10 cellular contexts compared by ENCODE assay signal in genomic region chr1:152495066-152495675, GRCh38. TPM values are rescaled to one million over a fixed set of nuclear protein-coding genes. Genes with fewer than 3 reads are reported as not detected.
DNase-seq lines count a peak whose midpoint lies in the region; ATAC-seq and TF ChIP-seq lines count a peak whose summit lies in the region.
"Had no signal": no experiment of that assay in that cellular context is flagged by ENCODE, and none has a peak within 500 bp of the region (broad histone marks: within the 10 kb centered on the region; RNA-seq: fewer than 3 reads in every experiment).

No MANE protein-coding gene starts in this region.

- WGBS in lung, 2 donors = 28 to 54% methylated on average over 4 of the region's 4 CpGs

- intact Hi-C loops in activated CD4-positive, alpha-beta T cell treated with anti-CD3 and anti-CD28 coated beads for 36 hours (cut with DNase I, micrococcal nuclease) = loop anchor here in 1 of 2 experiments (1.0 kb wide), 1 partner anchor 38 kb away; no protein-coding TSS in a partner anchor

- peak; percentile 71 for DNase-seq in activated CD4-positive, alpha-beta T cell treated with anti-CD3 and anti-CD28 coated beads for 36 hours
- no peak for DNase-seq in activated CD4-positive, alpha-beta T cell treated with anti-CD3 and anti-CD28 coated beads, Interleukin-2, amount 50 U/mL, for 4 hours
- DNase-seq in HuH-7 (ENCODE audit: low spot score) = peak; percentile 21
- DNase-seq in UCSD-AML1 (lab: John Stamatoyannopoulos, UW; ENCODE audit: unreplicated experiment) = peak; percentile 23
- no peak for DNase-seq in lung (ENCODE audit: low spot score)

- H3K9me3 Mint-ChIP-seq in activated CD4-positive, alpha-beta T cell treated with anti-CD3 and anti-CD28 coated beads for 36 hours (ENCODE audit: low read depth) = no peaks in the 10 kb centered on the region

- POLR2A ChIA-PET in activated CD4-positive, alpha-beta T cell treated with anti-CD3 and anti-CD28 coated beads for 36 hours (lab: Charles Lee) = no interaction called here

- ATAC-seq in activated CD4-positive, alpha-beta T cell treated with anti-CD3 and anti-CD28 coated beads for 36 hours = peak; percentile 53
- ATAC-seq in lung (ENCODE audit: insufficient read depth, low FRiP score) (no peak), GM21526 (IDR thresholded peaks at IDR 0.05; ENCODE audit: low FRiP score, unreplicated experiment) (no peak), HG02852 (IDR thresholded peaks at IDR 0.05; ENCODE audit: unreplicated experiment) (no peak), GM19452 (IDR thresholded peaks at IDR 0.05; ENCODE audit: unreplicated experiment) (no peak)

- H3K36me3 Mint-ChIP-seq in activated CD4-positive, alpha-beta T cell treated with anti-CD3 and anti-CD28 coated beads for 36 hours (ENCODE audit: low read depth) = no peaks in the 10 kb centered on the region

- H3K27me3 Mint-ChIP-seq in activated CD4-positive, alpha-beta T cell treated with anti-CD3 and anti-CD28 coated beads for 36 hours = peaks cover 10% of the 10 kb centered on the region

- TF ChIP-seq CTCF in lung (IDR thresholded peaks at IDR 0.05; ENCODE audit: control extremely low read depth, extremely low read depth) = peak; percentile 10

- CTCF ChIA-PET in activated CD4-positive, alpha-beta T cell treated with anti-CD3 and anti-CD28 coated beads for 36 hours (lab: Charles Lee) = interaction anchor here (1.4 to 1.6 kb wide), 3 partner anchors 25 to 42 kb away, joined by 3 read pairs; no protein-coding TSS in a partner anchor

- H3K4me3 ChIP-seq in lung = no peak overlapping the region
- H3K4me3 ChIP-seq: tibial nerve had no signal

- no peaks in the 10 kb centered on the region for H3K4me1 ChIP-seq in lung (ENCODE audit: control insufficient read depth in 2 of 2, insufficient read depth in 2 of 2, low read length in 2 of 2)
- H3K4me1 ChIP-seq: tibial nerve had no signal

- no peak overlapping the region for H3K4me3 Mint-ChIP-seq in activated CD4-positive, alpha-beta T cell treated with anti-CD3 and anti-CD28 coated beads for 36 hours

- no peaks in the 10 kb centered on the region for H3K36me3 ChIP-seq in lung (ENCODE audit: control insufficient read depth in 2 of 2, insufficient read depth in 2 of 2, low read length in 2 of 2)
- H3K36me3 ChIP-seq: tibial nerve had no signal

- no peak overlapping the region for H3K27ac Mint-ChIP-seq in activated CD4-positive, alpha-beta T cell treated with anti-CD3 and anti-CD28 coated beads for 36 hours

- H3K9me3 ChIP-seq in lung (ENCODE audit: control insufficient read depth in 2 of 2, insufficient read depth in 1 of 2, low read length in 1 of 2) = peaks cover 0 to 2% of the 10 kb centered on the region in 2 donors
- H3K9me3 ChIP-seq: tibial nerve had no signal

- H3K27me3 ChIP-seq in lung (ENCODE audit: control insufficient read depth, insufficient read depth) = no peaks in the 10 kb centered on the region
- H3K27me3 ChIP-seq: tibial nerve had no signal

- H3K4me1 Mint-ChIP-seq in activated CD4-positive, alpha-beta T cell treated with anti-CD3 and anti-CD28 coated beads for 36 hours = no peaks in the 10 kb centered on the region

- no peak overlapping the region for H3K27ac ChIP-seq in lung (ENCODE audit: low read depth in 1 of 2, low read length in 1 of 2)
- H3K27ac ChIP-seq: tibial nerve had no signal

RNA-seq across cellular contexts. Expression of gene LCE5A, which starts 15.4 kb away (rescaled TPM):
- not detected for total RNA-seq in activated CD4-positive, alpha-beta T cell treated with anti-CD3 and anti-CD28 coated beads for 36 hours
- total RNA-seq in lung = not detected
- polyA plus RNA-seq in lung = under 1 TPM in 1 of 2 donors, not detected in 1; 0.07 TPM
- total RNA-seq: tibial nerve had no signal
- polyA plus RNA-seq: adipose tissue had no signal

RNA-seq across cellular contexts. Expression of gene CRCT1, which starts 19.1 kb away (rescaled TPM):
- total RNA-seq in activated CD4-positive, alpha-beta T cell treated with anti-CD3 and anti-CD28 coated beads for 36 hours = not detected
- total RNA-seq in lung = not detected
- polyA plus RNA-seq in lung = not detected
- total RNA-seq: tibial nerve had no signal

Comparison
In these comparisons a context has a peak if more than half of its experiments do, and no peak if none do; other contexts are left out.
1. DNase-seq: peak in activated CD4-positive, alpha-beta T cell treated with anti-CD3 and anti-CD28 coated beads for 36 hours (single experiment), HuH-7 (single experiment) and UCSD-AML1 (single experiment); none in activated CD4-positive, alpha-beta T cell treated with anti-CD3 and anti-CD28 coated beads, Interleukin-2, amount 50 U/mL, for 4 hours (0 of 2) and lung (single experiment).